Comparison of ENCODE assay signal across 8 cellular contexts in the genomic region with DNA sequence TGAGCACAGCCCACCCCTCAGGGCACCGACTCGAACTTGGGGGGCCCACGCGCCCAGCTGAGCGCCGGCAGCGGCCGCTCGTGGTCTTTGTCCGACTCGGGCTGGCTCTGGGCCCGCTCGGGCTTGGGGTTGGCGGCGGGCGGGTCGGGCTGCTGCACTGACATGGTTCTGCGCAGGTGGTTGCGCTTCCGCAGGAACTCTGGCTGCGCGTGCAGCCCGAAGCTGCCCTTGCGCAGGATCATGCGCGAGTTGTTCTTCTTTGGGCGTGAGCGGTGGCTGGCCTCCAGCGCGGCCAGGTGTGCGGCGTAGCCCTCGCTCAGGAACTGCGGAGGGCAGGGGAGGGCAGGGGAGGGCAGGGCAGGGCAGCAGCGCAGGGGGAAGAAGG. TPM values are rescaled to one million over a fixed set of nuclear protein-coding genes. Genes with fewer than 3 reads are reported as not detected.
DNase-seq lines count a peak whose midpoint lies in the region; ATAC-seq and TF ChIP-seq lines count a peak whose summit lies in the region.

No MANE protein-coding gene starts in this region.

- intact Hi-C loops in activated CD8-positive, alpha-beta T cell treated with anti-CD3 and anti-CD28 coated beads for 36 hours (cut with micrococcal nuclease), result no loop called here
- intact Hi-C loops in Right ventricle myocardium superior (cut with DNase I), result no loop called here

- no peak overlapping the region for H3K4ac ChIP-seq in H9 (ENCODE audit: low read depth, low read length)

- H3K4me3 Mint-ChIP-seq in H9, result peak overlapping the region; percentile 62 to 71
- H3K4me3 Mint-ChIP-seq in activated CD8-positive, alpha-beta T cell treated with anti-CD3 and anti-CD28 coated beads for 36 hours, result no peak overlapping the region

- H2BK5ac ChIP-seq in H9 (ENCODE audit: insufficient read length, low read length), result no peak overlapping the region

- no peak overlapping the region for H3K27ac ChIP-seq in H9 (ENCODE audit: insufficient read length, low read depth, low read length)

- H2BK120ac ChIP-seq in H9 (ENCODE audit: low read depth, low read length, poor library complexity, severe bottlenecking), result no peak overlapping the region

- no peak for TF ChIP-seq CTCF in H9 (conservative IDR thresholded peaks at IDR 0.05)
- TF ChIP-seq CTCF in activated CD8-positive, alpha-beta T cell treated with anti-CD3 and anti-CD28 coated beads for 36 hours (IDR thresholded peaks at IDR 0.05), result no peak

- peaks cover 0 to 11% (median 1%) of the 10 kb centered on the region in 3 experiments; a peak in 4 of 7 replicates for H3K36me3 Mint-ChIP-seq in H9 (ENCODE audit: insufficient read depth in 1 of 3, low read depth in 3 of 3)
- H3K36me3 Mint-ChIP-seq in activated CD8-positive, alpha-beta T cell treated with anti-CD3 and anti-CD28 coated beads for 36 hours (ENCODE audit: low read depth), result no peaks in the 10 kb centered on the region

- H4K91ac ChIP-seq in H9 (ENCODE audit: insufficient read length, low read depth, low read length), result peak overlapping the region; percentile 13

- H3K9me3 Mint-ChIP-seq in H9, result no peaks in the 10 kb centered on the region; a peak in 1 of 5 replicates
- H3K9me3 Mint-ChIP-seq in activated CD8-positive, alpha-beta T cell treated with anti-CD3 and anti-CD28 coated beads for 36 hours, result no peaks in the 10 kb centered on the region

- H3K56ac ChIP-seq in H9 (ENCODE audit: insufficient read length, low read depth, low read length), result no peak overlapping the region

- ATAC-seq in activated CD8-positive, alpha-beta T cell treated with anti-CD3 and anti-CD28 coated beads for 36 hours, result peak; percentile 82
- ATAC-seq in Right ventricle myocardium superior (ENCODE audit: poor library complexity) (peak; percentile 35), HG02938 (IDR thresholded peaks at IDR 0.05; ENCODE audit: unreplicated experiment) (no peak), HG02981 (IDR thresholded peaks at IDR 0.05; ENCODE audit: unreplicated experiment) (no peak), GM18519 (IDR thresholded peaks at IDR 0.05; ENCODE audit: low FRiP score, unreplicated experiment) (no peak)

- H2AFZ ChIP-seq in H9 (ENCODE audit: low read length), result no peak overlapping the region

- CTCF ChIA-PET in activated CD8-positive, alpha-beta T cell treated with anti-CD3 and anti-CD28 coated beads for 36 hours (lab: Charles Lee), result interaction anchor here (1.0 kb wide), 1 partner anchor 18 kb away, joined by 4 read pairs; no protein-coding TSS in a partner anchor

- peak overlapping the region; percentile 61 for H3K4me2 ChIP-seq in H9 (ENCODE audit: insufficient read depth, insufficient read length, low read length)

- no peaks in the 10 kb centered on the region for H3K27me3 ChIP-seq in H9 (ENCODE audit: insufficient read depth, low read length)

- H3K27ac Mint-ChIP-seq in H9, result no peak overlapping the region
- H3K27ac Mint-ChIP-seq in activated CD8-positive, alpha-beta T cell treated with anti-CD3 and anti-CD28 coated beads for 36 hours, result no peak overlapping the region

- peaks cover 12% of the 10 kb centered on the region; the same call in 1 of the 2 replicates for H3K4me1 ChIP-seq in H9 (ENCODE audit: insufficient read depth, low read length)

- H3K9me3 ChIP-seq in H9 (ENCODE audit: control insufficient read depth, low read depth, low read length), result no peaks in the 10 kb centered on the region

- H3K79me2 ChIP-seq in H9 (ENCODE audit: insufficient read depth, low read length), result no peaks in the 10 kb centered on the region

- H3K9ac ChIP-seq in H9 (ENCODE audit: extremely low read depth, insufficient read length, low read length), result no peak overlapping the region

- peaks cover 5% of the 10 kb centered on the region for H3K23me2 ChIP-seq in H9 (ENCODE audit: insufficient read length, low read depth, low read length, poor library complexity, severe bottlenecking)

- no peaks in the 10 kb centered on the region for H4K20me1 ChIP-seq in H9 (ENCODE audit: control insufficient read depth, insufficient read depth, insufficient read length)

- POLR2A ChIA-PET in activated CD8-positive, alpha-beta T cell treated with anti-CD3 and anti-CD28 coated beads for 36 hours (lab: Charles Lee), result interaction anchor here (1.2 kb wide), 2 partner anchors 9 to 13 kb away, joined by 3 to 5 read pairs; no protein-coding TSS in a partner anchor

- no CpG with 5 or more reads among the region's 35 CpGs for WGBS in H9 (ENCODE audit: extremely low coverage, insufficient read length, low lambda C conversion rate)

- H2BK20ac ChIP-seq in H9 (ENCODE audit: low read depth, low read length, poor library complexity, severe bottlenecking), result no peak overlapping the region

- peak overlapping the region; percentile 89 for H3K14ac ChIP-seq in H9 (ENCODE audit: insufficient read depth, low read length)

- H3K79me1 ChIP-seq in H9 (ENCODE audit: insufficient read depth, low read depth, low read length, poor library complexity, severe bottlenecking), result no peaks in the 10 kb centered on the region

- no peak overlapping the region for H3T11ph ChIP-seq in H9 (ENCODE audit: low read length)

- H3K23ac ChIP-seq in H9 (ENCODE audit: insufficient read length, low read depth, low read length), result no peak overlapping the region

- peak; percentile 81 for DNase-seq in H9
- DNase-seq in activated CD8-positive, alpha-beta T cell treated with anti-CD3 and anti-CD28 coated beads for 36 hours, result peak; percentile 53
- no peak for DNase-seq in Right ventricle myocardium superior
- peak; percentile 56 for DNase-seq in stimulated activated CD4-positive, alpha-beta T cell treated with anti-CD3 and anti-CD28 coated beads, Interleukin-15, amount 100 ng/mL, for 24 hours
- no peak for DNase-seq in SIG-M5 (lab: John Stamatoyannopoulos, UW)

- no peak overlapping the region for H2AK5ac ChIP-seq in H9 (ENCODE audit: insufficient read length, low read length)

- no peak overlapping the region for H2BK12ac ChIP-seq in H9 (ENCODE audit: insufficient read length, low read depth, low read length)

- no peak overlapping the region for H4K8ac ChIP-seq in H9 (replicated peaks; ENCODE audit: insufficient read length, low read depth, low read length)

- H3K4me1 Mint-ChIP-seq in H9, result peaks cover 45 to 56% of the 10 kb centered on the region in 2 experiments
- H3K4me1 Mint-ChIP-seq in activated CD8-positive, alpha-beta T cell treated with anti-CD3 and anti-CD28 coated beads for 36 hours (ENCODE audit: low read depth), result peaks cover 15% of the 10 kb centered on the region

- peaks cover 3% of the 10 kb centered on the region for H3K27me3 Mint-ChIP-seq in H9 (ENCODE audit: low read depth)
- H3K27me3 Mint-ChIP-seq in activated CD8-positive, alpha-beta T cell treated with anti-CD3 and anti-CD28 coated beads for 36 hours, result no peaks in the 10 kb centered on the region

- no peak overlapping the region for H2BK15ac ChIP-seq in H9 (ENCODE audit: low read depth, low read length)

- peak overlapping the region; percentile 68 for H3K18ac ChIP-seq in H9 (ENCODE audit: insufficient read length, low read depth, low read length)

- no peak overlapping the region for H4K5ac ChIP-seq in H9 (ENCODE audit: insufficient read length, low read depth, low read length)

RNA-seq across cellular contexts. Expression of a gene that starts 11.1 kb away (rescaled TPM):
- total RNA-seq in H9 (2021) (91.6 and 92.5 TPM in 2 replicates), Right ventricle myocardium superior (0.59 TPM)
- 1 to 10 TPM; 3.7 to 4.6 TPM for total RNA-seq in activated CD8-positive, alpha-beta T cell treated with anti-CD3 and anti-CD28 coated beads for 36 hours

RNA-seq across cellular contexts. Expression of a gene that starts 20.4 kb away (rescaled TPM):
- total RNA-seq in H9 (2021) (0.24 and 0.57 TPM in 2 replicates), Right ventricle myocardium superior (not detected)
- not detected for total RNA-seq in activated CD8-positive, alpha-beta T cell treated with anti-CD3 and anti-CD28 coated beads for 36 hours

Comparison
In these comparisons a context has a peak if more than half of its experiments do, and no peak if none do; other contexts are left out.
1. DNase-seq: peak in H9 (single experiment), activated CD8-positive, alpha-beta T cell treated with anti-CD3 and anti-CD28 coated beads for 36 hours (single experiment) and stimulated activated CD4-positive, alpha-beta T cell treated with anti-CD3 and anti-CD28 coated beads, Interleukin-15, amount 100 ng/mL, for 24 hours (single experiment); none in Right ventricle myocardium superior (single experiment) and SIG-M5 (single experiment).
2. ATAC-seq: peak in activated CD8-positive, alpha-beta T cell treated with anti-CD3 and anti-CD28 coated beads for 36 hours (single experiment) and Right ventricle myocardium superior (single experiment); none in HG02938 (single experiment), HG02981 (single experiment) and GM18519 (single experiment).
3. RNA of a gene that starts 11.1 kb away (total RNA-seq): 91.6 to 92.5 TPM in H9; 3.7 to 4.6 TPM in activated CD8-positive, alpha-beta T cell treated with anti-CD3 and anti-CD28 coated beads for 36 hours and 0.59 TPM in Right ventricle myocardium superior (single experiment); every median in the first group is over 10 times any median in the second.